14 cellular contexts compared by ENCODE assay signal in the genomic region with DNA sequence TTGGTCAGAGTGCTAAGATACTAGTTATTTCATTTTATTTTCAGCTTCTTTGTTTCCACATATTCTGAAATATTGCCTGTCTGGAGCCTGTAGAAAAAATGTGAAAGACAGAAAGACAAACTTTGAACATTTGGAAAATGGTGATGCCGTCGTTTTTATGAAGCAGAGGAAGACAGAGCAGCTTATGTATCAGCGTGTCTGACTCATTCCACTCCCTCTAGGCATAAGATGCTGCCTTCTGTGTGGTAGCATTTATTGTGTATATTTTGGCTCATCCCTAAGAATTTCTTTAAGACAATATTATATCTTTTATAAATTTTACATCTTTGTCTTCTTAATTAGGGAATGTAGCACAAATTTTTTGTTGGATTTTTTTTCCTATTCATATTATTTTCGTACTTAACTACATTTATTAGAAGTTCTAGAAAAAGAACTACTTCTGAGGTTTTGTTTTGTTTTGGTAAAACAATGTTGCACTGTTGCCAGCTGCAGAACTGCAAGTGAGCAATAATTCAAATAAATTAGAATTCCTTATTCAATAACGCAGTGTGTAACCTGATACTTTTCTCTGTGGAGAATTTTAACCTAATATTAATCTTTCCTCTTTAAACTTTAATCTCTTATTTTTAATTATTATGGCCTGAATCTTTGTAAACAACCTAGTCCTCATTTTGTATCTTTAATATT.
DNase-seq lines count a peak whose midpoint lies in the region; ATAC-seq, FAIRE-seq and TF ChIP-seq lines count a peak whose summit lies in the region.
"Had no signal": no experiment of that assay in that cellular context is flagged by ENCODE, and none has a peak within 500 bp of the region (broad histone marks: within the 10 kb centered on the region; RNA-seq: fewer than 3 reads in every experiment).

No MANE protein-coding gene starts in this region.

- peaks cover 0 to 27% (median 0%) of the 10 kb centered on the region in 6 donors for H3K36me3 ChIP-seq in spleen
- H3K36me3 ChIP-seq: cardiac muscle cell had no signal

- TF ChIP-seq CTCF in AG04449 (IDR thresholded peaks at IDR 0.05; ENCODE audit: insufficient read depth, low read length, missing control alignments) (no peak), spleen (IDR thresholded peaks at IDR 0.05 in 8 of 11, conservative IDR thresholded peaks at IDR 0.05 in 3 of 11) (no peak)

- POLR2A ChIA-PET in AG04449 (lab: Yijun Ruan, JAX): no interaction called here

- no peak overlapping the region for H3K4me3 ChIP-seq in AG04449 (ENCODE audit: low read depth, low read length)
- no peak overlapping the region for H3K4me3 ChIP-seq in spleen
- H3K4me3 ChIP-seq: BLaER1 treated with 17β-estradiol and CSF1 and Interleukin-3, amounts not matched to agents 10 nM and 100 nM; cardiac muscle cell had no signal

- no peak for ATAC-seq in activated T-helper 17 cell treated with anti-CD3 and anti-CD28 coated beads, Interleukin-2, amount 50 U/mL, for 72 hours (replicated peaks)
- ATAC-seq in GM21528 (IDR thresholded peaks at IDR 0.05; ENCODE audit: low FRiP score, unreplicated experiment): no peak

- no peak for FAIRE-seq in HTR-8/SVneo (lab: Jason Lieb, UNC)
- FAIRE-seq: G401.6 had no signal

- H3K36me3 Mint-ChIP-seq in activated T-helper 17 cell treated with anti-CD3 and anti-CD28 coated beads, Interleukin-2, amount 50 U/mL, for 72 hours (ENCODE audit: low read depth): peaks cover 10% of the 10 kb centered on the region

- no peak for TF ChIP-seq POLR2A in spleen (IDR thresholded peaks at IDR 0.05)

- CTCF ChIA-PET in AG04449 (lab: Yijun Ruan, JAX): interaction anchor here (1.5 kb wide), 1 partner anchor 245 kb away, joined by 4 read pairs; no protein-coding TSS in a partner anchor

- peak; percentile 12 for DNase-seq in AG04449 (ENCODE audit: low read depth, low spot score)
- DNase-seq in HTR-8/SVneo (ENCODE audit: insufficient read length, low spot score): peak; percentile 10
- DNase-seq in brain pericyte (ENCODE audit: low read depth, low spot score): peak; percentile 43
- DNase-seq in glomerular visceral epithelial cell (ENCODE audit: extremely low spot score): peak; percentile 27
- DNase-seq in spleen: no peak
- no peak for DNase-seq in activated CD8-positive, alpha-beta memory T cell treated with anti-CD3 and anti-CD28 coated beads for 24 hours
- DNase-seq: activated CD4-positive, alpha-beta T cell treated with anti-CD3 and anti-CD28 coated beads for 4 hours; NCI-H2029; T-helper 1 cell had no signal

- intact Hi-C loops in spleen (cut with DNase I; ENCODE audit: low total_unique reads): no loop called here

- H3K9me3 ChIP-seq in spleen: no peaks in the 10 kb centered on the region
- H3K9me3 ChIP-seq: BLaER1 treated with 17β-estradiol and CSF1 and Interleukin-3, amounts not matched to agents 10 nM and 100 nM had no signal

- peaks cover 4% of the 10 kb centered on the region for H3K4me1 Mint-ChIP-seq in activated T-helper 17 cell treated with anti-CD3 and anti-CD28 coated beads, Interleukin-2, amount 50 U/mL, for 72 hours

- peaks cover 0 to 8% (median 0%) of the 10 kb centered on the region in 6 donors for H3K4me1 ChIP-seq in spleen

- H3K27me3 ChIP-seq in spleen (replicated peaks in 1 of 7): no peaks in the 10 kb centered on the region
- H3K27me3 ChIP-seq: BLaER1 treated with 17β-estradiol and CSF1 and Interleukin-3, amounts not matched to agents 10 nM and 100 nM; cardiac muscle cell had no signal

- 91 to 96% (median 93%) methylated on average over 5 of the region's 5 CpGs for WGBS in spleen, 5 donors

- H3K9me3 Mint-ChIP-seq in activated T-helper 17 cell treated with anti-CD3 and anti-CD28 coated beads, Interleukin-2, amount 50 U/mL, for 72 hours: no peaks in the 10 kb centered on the region

- H3K4me3 Mint-ChIP-seq in activated T-helper 17 cell treated with anti-CD3 and anti-CD28 coated beads, Interleukin-2, amount 50 U/mL, for 72 hours: no peak overlapping the region

- H3K27ac Mint-ChIP-seq in activated T-helper 17 cell treated with anti-CD3 and anti-CD28 coated beads, Interleukin-2, amount 50 U/mL, for 72 hours: no peak overlapping the region

- H3K27ac ChIP-seq in spleen: no peak overlapping the region
- H3K27ac ChIP-seq: cardiac muscle cell had no signal

- H3K27me3 Mint-ChIP-seq in activated T-helper 17 cell treated with anti-CD3 and anti-CD28 coated beads, Interleukin-2, amount 50 U/mL, for 72 hours: no peaks in the 10 kb centered on the region

Comparison
In these comparisons a context has a peak if more than half of its experiments do, and no peak if none do; other contexts are left out.
1. DNase-seq: peak in AG04449 (single experiment), HTR-8/SVneo (single experiment), brain pericyte (single experiment) and glomerular visceral epithelial cell (single experiment); none in spleen (single experiment) and activated CD8-positive, alpha-beta memory T cell treated with anti-CD3 and anti-CD28 coated beads for 24 hours (single experiment).